In the genomic region with DNA sequence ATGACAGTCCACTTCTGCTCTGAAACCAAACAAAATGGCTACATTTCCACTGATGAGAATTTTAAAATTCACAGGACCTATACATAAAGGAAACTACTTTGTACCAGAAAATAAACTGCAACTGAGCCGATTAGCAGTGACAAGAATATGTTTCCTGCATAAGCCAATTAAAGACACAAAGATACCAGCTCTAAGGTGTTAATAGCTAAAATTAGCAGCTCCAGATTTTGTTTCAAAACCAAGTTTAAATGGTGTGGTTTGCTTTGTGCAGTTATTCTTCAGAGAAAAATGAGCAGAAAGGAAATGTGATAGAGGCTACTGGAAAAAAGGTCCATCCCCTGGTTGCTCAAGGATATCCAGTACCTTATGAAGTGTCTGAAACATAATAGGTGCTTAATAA, we compare ENCODE assay signal across 20 cellular contexts.
"Had no signal": no experiment of that assay in that cellular context is flagged by ENCODE, and none has a peak within 500 bp of the region (broad histone marks: within the 10 kb centered on the region; RNA-seq: fewer than 3 reads in every experiment).

No MANE protein-coding gene starts in this region.

- DNase-seq: erythroblast; foreskin keratinocyte; left colon; left ventricle myocardium superior; mesenchymal stem cell; naive thymus-derived CD4-positive, alpha-beta T cell; nephron progenitor cell; posterior cingulate gyrus; sigmoid colon; stimulated activated CD4-positive, alpha-beta T cell treated with anti-CD3 and anti-CD28 coated beads, Interleukin-2, amount 100 ng/mL, for 24 hours; stimulated activated CD4-positive, alpha-beta T cell treated with anti-CD3 and anti-CD28 coated beads, Interleukin-4, amount 100 ng/mL, for 4 hours; stimulated activated naive B cell treated with anti-CD40 and anti-IgM and Interleukin-4, amounts not matched to agents 10 μg/mL and 1 μg/mL and 100 μg/mL, for 72 hours; stomach; thyroid gland had no signal

- H3K36me3 ChIP-seq: neutrophil, sigmoid colon had no signal

- H3K4me3 ChIP-seq: lung, right atrium auricular region, sigmoid colon, skin epidermis, stomach, suprapubic skin, thyroid gland had no signal

- ATAC-seq: foreskin keratinocyte; left colon; left ventricle myocardium superior; naive thymus-derived CD4-positive, alpha-beta T cell; stimulated activated naive B cell treated with anti-CD40 and anti-IgM and Interleukin-4, amounts not matched to agents 10 μg/mL and 1 μg/mL and 100 μg/mL, for 72 hours had no signal

- H3K9me3 ChIP-seq: neutrophil, right atrium auricular region, sigmoid colon, stomach, suprapubic skin, thyroid gland had no signal

- H3K27me3 ChIP-seq: foreskin keratinocyte, neutrophil, right atrium auricular region, sigmoid colon, stomach, suprapubic skin, thyroid gland had no signal

- H3K4me1 ChIP-seq: foreskin keratinocyte, sigmoid colon, stomach, suprapubic skin had no signal

- FAIRE-seq: urothelium cell line had no signal

- H3K27ac ChIP-seq: foreskin keratinocyte, neutrophil, sigmoid colon, skin epidermis, stomach, suprapubic skin, thyroid gland had no signal
